In genomic region chr17:74326506-74326905, GRCh38 we compare ENCODE assay signal across 11 cellular contexts. TPM values are rescaled to one million over a fixed set of nuclear protein-coding genes. Genes with fewer than 3 reads are reported as not detected.
A peak's percentile ranks its signal among the peaks of the same experiment; 100 is the strongest.
DNase-seq lines count a peak whose midpoint lies in the region; ATAC-seq and TF ChIP-seq lines count a peak whose summit lies in the region.
"Had no signal": no experiment of that assay in that cellular context is flagged by ENCODE, and none has a peak within 500 bp of the region (broad histone marks: within the 10 kb centered on the region; RNA-seq: fewer than 3 reads in every experiment).

No MANE protein-coding gene starts in this region.

- H3K27ac ChIP-seq in A673 (ENCODE audit: low read depth, low read length, poor library complexity, severe bottlenecking), result no peak overlapping the region
- H3K27ac ChIP-seq in ectodermal cell (ENCODE audit: insufficient read depth, low read depth, low read length, poor library complexity, severe bottlenecking), result no peak overlapping the region

- H3K4me3 Mint-ChIP-seq in nephron (peak overlapping the region; percentile 10 to 45 (median 44)), osteocyte (ENCODE audit: unreplicated experiment) (no peak overlapping the region)

- H3K9me3 ChIP-seq in A673 (ENCODE audit: low read depth, low read length, poor library complexity, severe bottlenecking), result no peaks in the 10 kb centered on the region
- H3K9me3 ChIP-seq in ectodermal cell (ENCODE audit: control insufficient read depth, low read length), result no peaks in the 10 kb centered on the region

- intact Hi-C loops in A673 (cut with micrococcal nuclease; ENCODE audit: unreplicated experiment), result no loop called here

- CTCF ChIA-PET in A673 (lab: Charles Lee), result no interaction called here

- H3K27ac Mint-ChIP-seq in nephron (no peak overlapping the region), osteocyte (ENCODE audit: unreplicated experiment) (no peak overlapping the region)
- H3K27ac Mint-ChIP-seq: dendritic cell treated with granulocyte-macrophage colony-stimulating factor and Interleukin-4, amounts not matched to agents 40 ng/mL and 50 ng/mL, for 4 days had no signal

- WGBS in ectodermal cell, 2 experiments, result 25 to 27% methylated on average over 10 of the region's 10 CpGs

- no peaks in the 10 kb centered on the region for H3K36me3 Mint-ChIP-seq in nephron (ENCODE audit: low read depth)
- no peaks in the 10 kb centered on the region for H3K36me3 Mint-ChIP-seq in osteocyte (ENCODE audit: unreplicated experiment)

- H3K27me3 ChIP-seq in A673 (replicated peaks; ENCODE audit: insufficient read depth, low read depth, low read length, poor library complexity) (peaks cover 12% of the 10 kb centered on the region), H7 (ENCODE audit: control insufficient read depth, insufficient read depth, low read length) (peaks cover 19% of the 10 kb centered on the region), ectodermal cell (ENCODE audit: control insufficient read depth, insufficient read depth, low read length, poor library complexity, severe bottlenecking) (peaks cover 49% of the 10 kb centered on the region)

- H3K4me3 ChIP-seq in A673 (ENCODE audit: low read depth, low read length, poor library complexity, severe bottlenecking) (peak overlapping the region; percentile 42), H7 (ENCODE audit: insufficient read depth, low read depth, low read length) (peak overlapping the region; percentile 40), ectodermal cell (ENCODE audit: insufficient read depth, low read depth, low read length) (peak overlapping the region; percentile 26)

- TF ChIP-seq POLR2A in erythroblast (IDR thresholded peaks at IDR 0.05; ENCODE audit: low read length), result no peak

- H3K27me3 Mint-ChIP-seq in nephron (ENCODE audit: low read depth), result peaks cover 76% of the 10 kb centered on the region
- peaks cover 53% of the 10 kb centered on the region for H3K27me3 Mint-ChIP-seq in osteocyte (ENCODE audit: unreplicated experiment)

- POLR2A ChIA-PET in A673 (lab: Charles Lee; ENCODE audit: low non-redundant PET), result no interaction called here

- H3K9me3 Mint-ChIP-seq in nephron, result no peaks in the 10 kb centered on the region
- H3K9me3 Mint-ChIP-seq in osteocyte (ENCODE audit: unreplicated experiment), result no peaks in the 10 kb centered on the region
- H3K9me3 Mint-ChIP-seq: dendritic cell treated with granulocyte-macrophage colony-stimulating factor and Interleukin-4, amounts not matched to agents 40 ng/mL and 50 ng/mL, for 4 days had no signal

- TF ChIP-seq CTCF in A673 (conservative IDR thresholded peaks at IDR 0.05; ENCODE audit: low read depth, low read length) (no peak), nephron (IDR thresholded peaks at IDR 0.05; ENCODE audit: unreplicated experiment in 3 of 3) (no peak), GM10266 (IDR thresholded peaks at IDR 0.05; ENCODE audit: control insufficient read depth, insufficient read depth, low read depth, missing control alignments) (no peak), osteocyte (IDR thresholded peaks at IDR 0.05) (no peak)

- ATAC-seq in GM21717 (IDR thresholded peaks at IDR 0.05; ENCODE audit: unreplicated experiment), result no peak

- DNase-seq in A673 (ENCODE audit: low spot score), result no peak
- DNase-seq in H7, result peak; percentile 82
- no peak for DNase-seq in erythroblast (lab: John Stamatoyannopoulos, UW)
- DNase-seq in GM10266 (ENCODE audit: extremely low spot score), result no peak
- no peak for DNase-seq in osteocyte (ENCODE audit: extremely low spot score, unreplicated experiment)
- DNase-seq: DMS79 treated with DMSO at 0.1 percent for 48 hours had no signal

- peaks cover 9% of the 10 kb centered on the region for H3K4me1 Mint-ChIP-seq in nephron
- peaks cover 2% of the 10 kb centered on the region for H3K4me1 Mint-ChIP-seq in osteocyte (ENCODE audit: unreplicated experiment)

- peaks cover 9% of the 10 kb centered on the region for H3K4me1 ChIP-seq in A673 (ENCODE audit: insufficient read depth, low read length, poor library complexity, severe bottlenecking)
- peaks cover 16% of the 10 kb centered on the region for H3K4me1 ChIP-seq in ectodermal cell (ENCODE audit: control insufficient read depth, insufficient read depth, low read length)

- BruUV-seq in A673 (replicated peaks; lab: Mats Ljungman, UMichigan), result no TSS peak

- H3K36me3 ChIP-seq in A673 (ENCODE audit: insufficient read depth, low read length, poor library complexity, severe bottlenecking) (no peaks in the 10 kb centered on the region), H7 (replicated peaks; ENCODE audit: control insufficient read depth, insufficient read depth, low read length) (no peaks in the 10 kb centered on the region), ectodermal cell (ENCODE audit: control insufficient read depth, insufficient read depth, low read length) (no peaks in the 10 kb centered on the region)

RNA-seq across cellular contexts. Expression of gene KIF19, which starts 0.5 kb away (rescaled TPM):
- total RNA-seq in A673 (2021), result not detected in 2 replicates
- 0.52 and 1.1 TPM in 2 replicates for total RNA-seq in H7 (2014; rRNA removed; shearing (Covaris generic))
- 1.6 TPM for polyA plus RNA-seq in ectodermal cell (2013, experiment 1 of 4)
- 1.3 TPM for polyA plus RNA-seq in ectodermal cell (2013, experiment 2 of 4)
- polyA plus RNA-seq in ectodermal cell (2013, experiment 3 of 4), result 1.2 TPM
- polyA plus RNA-seq in ectodermal cell (2013, experiment 4 of 4), result 1.2 TPM
- not detected in 2 replicates for total RNA-seq in osteocyte

RNA-seq across cellular contexts. Expression of gene BTBD17, which starts 35.2 kb away (rescaled TPM):
- total RNA-seq in A673 (2021) (3.3 and 3.4 TPM in 2 replicates), osteocyte (not detected in 2 replicates)
- 1.3 and 1.4 TPM in 2 replicates for total RNA-seq in H7 (2014; rRNA removed; shearing (Covaris generic))
- polyA plus RNA-seq in ectodermal cell (2013, experiment 1 of 4), result 12.0 TPM
- polyA plus RNA-seq in ectodermal cell (2013, experiment 2 of 4), result 14.2 TPM
- 12.0 TPM for polyA plus RNA-seq in ectodermal cell (2013, experiment 3 of 4)
- 12.9 TPM for polyA plus RNA-seq in ectodermal cell (2013, experiment 4 of 4)

RNA-seq across cellular contexts. Expression of gene GPR142, which starts 40.8 kb away (rescaled TPM):
- total RNA-seq in A673 (2021) (0.24 and 0.68 TPM in 2 replicates), osteocyte (not detected in 2 replicates)
- total RNA-seq in H7 (2014; rRNA removed; shearing (Covaris generic)), result not detected in 2 replicates
- not detected for polyA plus RNA-seq in ectodermal cell (2013, experiment 1 of 4)
- polyA plus RNA-seq in ectodermal cell (2013, experiment 2 of 4), result 0.48 TPM
- polyA plus RNA-seq in ectodermal cell (2013, experiment 3 of 4), result 0.43 TPM
- not detected for polyA plus RNA-seq in ectodermal cell (2013, experiment 4 of 4)

RNA-seq across cellular contexts. Expression of gene DNAI2, which starts 52.5 kb away (rescaled TPM):
- not detected in 2 replicates for total RNA-seq in A673 (2021)
- not detected in 2 replicates for total RNA-seq in H7 (2014; rRNA removed; shearing (Covaris generic))
- polyA plus RNA-seq in ectodermal cell (2013, experiment 1 of 4), result not detected
- not detected for polyA plus RNA-seq in ectodermal cell (2013, experiment 2 of 4)
- not detected for polyA plus RNA-seq in ectodermal cell (2013, experiment 3 of 4)
- polyA plus RNA-seq in ectodermal cell (2013, experiment 4 of 4), result not detected
- not detected in 2 replicates for total RNA-seq in osteocyte
- total RNA-seq: left colon had no signal
